ENCODE assay signal across 19 cellular contexts in the genomic region with DNA sequence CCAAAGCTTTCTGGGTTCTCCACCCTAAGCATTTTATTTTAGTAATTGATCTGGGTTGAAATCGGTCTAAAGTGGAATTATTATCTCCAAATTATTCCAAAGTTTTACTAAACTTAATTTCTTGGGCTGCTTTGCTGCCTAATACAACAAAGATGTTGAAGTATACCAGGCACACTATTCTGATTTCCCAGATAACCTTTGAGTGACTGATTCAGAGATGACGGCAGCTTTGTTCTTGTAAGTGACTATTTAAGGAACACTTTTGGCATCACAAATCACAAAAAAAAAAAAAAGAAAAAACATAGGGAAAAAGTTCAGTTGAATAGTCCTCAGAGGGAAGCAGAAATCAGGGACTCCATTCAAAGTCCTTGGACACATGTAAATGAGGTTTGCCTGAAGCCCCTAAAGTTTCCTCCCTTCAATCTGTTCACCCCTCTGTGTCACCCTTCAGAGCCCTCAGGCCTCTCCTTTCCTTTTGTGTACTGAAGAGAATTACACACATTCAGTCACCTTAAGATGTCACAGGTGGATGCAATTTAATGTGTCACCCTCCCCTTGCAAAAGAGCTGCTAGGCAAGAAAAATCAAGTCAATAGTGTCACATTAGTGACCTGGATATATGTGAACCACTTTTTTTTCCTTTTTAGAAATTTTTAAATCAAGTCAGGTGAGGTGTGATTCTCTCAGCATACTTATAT.
DNase-seq lines count a peak whose midpoint lies in the region; ATAC-seq and TF ChIP-seq lines count a peak whose summit lies in the region.
"Had no signal": no experiment of that assay in that cellular context is flagged by ENCODE, and none has a peak within 500 bp of the region (broad histone marks: within the 10 kb centered on the region; RNA-seq: fewer than 3 reads in every experiment).

No MANE protein-coding gene starts in this region.

- peaks cover 24% of the 10 kb centered on the region for H3K36me3 Mint-ChIP-seq in Caco-2 (ENCODE audit: insufficient read depth, unreplicated experiment)
- H3K36me3 Mint-ChIP-seq in activated T-helper 2 cell treated with anti-CD3 and anti-CD28 coated beads, Interferon-gamma antibody, Interleukin-2, Interleukin-4, amounts not matched to agents 10 μg/mL and 5 μg/mL and 100 μg/mL, durations not matched to agents 14 hours and 24 hours and 36 hours (ENCODE audit: low read depth): peaks cover 16% of the 10 kb centered on the region
- no peaks in the 10 kb centered on the region for H3K36me3 Mint-ChIP-seq in CD8-positive, alpha-beta T cell

- intact Hi-C loops in Caco-2 (cut with micrococcal nuclease; ENCODE audit: unreplicated experiment): no loop called here
- intact Hi-C loops in activated T-helper 2 cell treated with anti-CD3 and anti-CD28 coated beads, Interferon-gamma antibody, Interleukin-2, Interleukin-4, amounts not matched to agents 10 μg/mL and 5 μg/mL and 100 μg/mL, durations not matched to agents 14 hours and 24 hours and 36 hours (cut with micrococcal nuclease): loop anchor here (1.0 to 10.0 kb wide), 12 partner anchors 12 to 1078 kb away; a partner anchor contains a TSS
- intact Hi-C loops in vagina (cut with DNase I): no loop called here
- intact Hi-C loops in CD8-positive, alpha-beta T cell (cut with DNase I, micrococcal nuclease): loop anchor here (5.0 to 10.0 kb wide), 4 partner anchors 40 to 628 kb away; a partner anchor contains a TSS

- no peak for DNase-seq in activated CD4-positive, CD25-positive, alpha-beta regulatory T cell (lab: John Stamatoyannopoulos, UW)
- no peak for DNase-seq in Caco-2
- no peak for DNase-seq in activated T-helper 2 cell treated with anti-CD3 and anti-CD28 coated beads, Interferon-gamma antibody, Interleukin-2, Interleukin-4, amounts not matched to agents 10 μg/mL and 5 μg/mL and 100 μg/mL, durations not matched to agents 14 hours and 24 hours and 36 hours (ENCODE audit: low spot score)
- DNase-seq in fibroblast of pulmonary artery (ENCODE audit: low read depth): peak; percentile 53
- no peak for DNase-seq in left lobe of liver (ENCODE audit: low spot score)
- DNase-seq in vagina (ENCODE audit: extremely low spot score in 2 of 2): no peak
- DNase-seq in CD8-positive, alpha-beta T cell: no peak
- DNase-seq: 8988T; EL; head of caudate nucleus; NCI-H1436; NCI-H2227 treated with DMSO at 0.1 percent for 48 hours; occipital lobe; sigmoid colon; stimulated activated CD4-positive, alpha-beta T cell treated with anti-CD3 and anti-CD28 coated beads, Interleukin-4, amount 100 ng/mL, for 4 hours; transverse colon had no signal

- ATAC-seq in activated CD4-positive, CD25-positive, alpha-beta regulatory T cell treated with anti-CD3 and anti-CD28 coated beads, Interleukin-2, amount 50 U/mL, for 24 hours: peak; percentile 17 to 21
- no peak for ATAC-seq in left lobe of liver
- ATAC-seq in CD8-positive, alpha-beta T cell: no peak

- no peak overlapping the region for H3K4me3 Mint-ChIP-seq in Caco-2 (ENCODE audit: unreplicated experiment)
- H3K4me3 Mint-ChIP-seq in activated T-helper 2 cell treated with anti-CD3 and anti-CD28 coated beads, Interferon-gamma antibody, Interleukin-2, Interleukin-4, amounts not matched to agents 10 μg/mL and 5 μg/mL and 100 μg/mL, durations not matched to agents 14 hours and 24 hours and 36 hours (ENCODE audit: low read depth): peak overlapping the region; percentile 18
- no peak overlapping the region for H3K4me3 Mint-ChIP-seq in CD8-positive, alpha-beta T cell

- POLR2A ChIA-PET in Caco-2 (lab: Charles Lee): no interaction called here
- POLR2A ChIA-PET in CD8-positive, alpha-beta T cell (lab: Charles Lee): no interaction called here

- CTCF ChIA-PET in Caco-2 (lab: Charles Lee): interaction anchor here (0.6 kb wide), 1 partner anchor 40 kb away, joined by 3 read pairs; no protein-coding TSS in a partner anchor
- CTCF ChIA-PET in CD8-positive, alpha-beta T cell (lab: Charles Lee): interaction anchor here (1.0 kb wide), 1 partner anchor 58 kb away, joined by 3 read pairs; no protein-coding TSS in a partner anchor

- H3K27ac Mint-ChIP-seq in Caco-2 (ENCODE audit: unreplicated experiment): peak overlapping the region; percentile 80
- peak overlapping the region; percentile 96 for H3K27ac Mint-ChIP-seq in activated T-helper 2 cell treated with anti-CD3 and anti-CD28 coated beads, Interferon-gamma antibody, Interleukin-2, Interleukin-4, amounts not matched to agents 10 μg/mL and 5 μg/mL and 100 μg/mL, durations not matched to agents 14 hours and 24 hours and 36 hours
- no peak overlapping the region for H3K27ac Mint-ChIP-seq in CD8-positive, alpha-beta T cell

- TF ChIP-seq CTCF in Caco-2 (IDR thresholded peaks at IDR 0.05; ENCODE audit: insufficient read depth in 1 of 2, low read depth in 1 of 2, low read length in 1 of 2, severe bottlenecking in 1 of 2, unreplicated experiment in 1 of 2): no peak
- no peak for TF ChIP-seq CTCF in fibroblast of pulmonary artery (IDR thresholded peaks at IDR 0.05; ENCODE audit: low read length, missing control alignments)
- no peak for TF ChIP-seq CTCF in vagina (IDR thresholded peaks at IDR 0.05)
- no peak for TF ChIP-seq CTCF in CD8-positive, alpha-beta T cell (IDR thresholded peaks at IDR 0.05)

- no TSS peak for BruUV-seq in Caco-2 (replicated peaks; lab: Mats Ljungman, UMichigan)

- H3K4me1 ChIP-seq in Caco-2 (peaks cover 26% of the 10 kb centered on the region), vagina (no peaks in the 10 kb centered on the region)
- peaks cover 51% of the 10 kb centered on the region for H3K4me1 ChIP-seq in CD8-positive, alpha-beta T cell (ENCODE audit: insufficient read depth, low read length)

- H3K27me3 Mint-ChIP-seq in Caco-2 (ENCODE audit: insufficient read depth, unreplicated experiment): no peaks in the 10 kb centered on the region
- no peaks in the 10 kb centered on the region for H3K27me3 Mint-ChIP-seq in activated T-helper 2 cell treated with anti-CD3 and anti-CD28 coated beads, Interferon-gamma antibody, Interleukin-2, Interleukin-4, amounts not matched to agents 10 μg/mL and 5 μg/mL and 100 μg/mL, durations not matched to agents 14 hours and 24 hours and 36 hours (ENCODE audit: low read depth)
- no peaks in the 10 kb centered on the region for H3K27me3 Mint-ChIP-seq in CD8-positive, alpha-beta T cell (ENCODE audit: low read depth)
- H3K27me3 Mint-ChIP-seq: central memory CD8-positive, alpha-beta T cell had no signal

- H3K9me3 ChIP-seq in Caco-2: peaks cover 8% of the 10 kb centered on the region; the same call in 1 of the 2 replicates
- H3K9me3 ChIP-seq in vagina: no peaks in the 10 kb centered on the region
- H3K9me3 ChIP-seq in CD8-positive, alpha-beta T cell (ENCODE audit: low read length): no peaks in the 10 kb centered on the region
- H3K9me3 ChIP-seq: BLaER1, sigmoid colon, transverse colon had no signal

- peaks cover 2% of the 10 kb centered on the region; the same call in 1 of the 2 replicates for H3K36me3 ChIP-seq in Caco-2 (ENCODE audit: control insufficient read depth, insufficient read depth, low read length)
- H3K36me3 ChIP-seq in vagina: no peaks in the 10 kb centered on the region
- H3K36me3 ChIP-seq in CD8-positive, alpha-beta T cell (ENCODE audit: insufficient read depth, low read length): no peaks in the 10 kb centered on the region
- H3K36me3 ChIP-seq: sigmoid colon, transverse colon had no signal

- H3K27ac ChIP-seq in vagina: no peak overlapping the region
- H3K27ac ChIP-seq in CD8-positive, alpha-beta T cell (ENCODE audit: low read depth, low read length): no peak overlapping the region
- H3K27ac ChIP-seq: BLaER1, transverse colon had no signal

- no peak overlapping the region for H3K4me3 ChIP-seq in Caco-2 (ENCODE audit: low read depth, low read length)
- no peak overlapping the region for H3K4me3 ChIP-seq in fibroblast of pulmonary artery (replicated peaks; ENCODE audit: low read depth, low read length)
- no peak overlapping the region for H3K4me3 ChIP-seq in vagina
- no peak overlapping the region for H3K4me3 ChIP-seq in CD8-positive, alpha-beta T cell (ENCODE audit: low read depth, low read length)
- H3K4me3 ChIP-seq: BLaER1, sigmoid colon, transverse colon had no signal

- H3K27me3 ChIP-seq in Caco-2 (replicated peaks; ENCODE audit: control insufficient read depth, insufficient read depth, low read length): no peaks in the 10 kb centered on the region
- no peaks in the 10 kb centered on the region for H3K27me3 ChIP-seq in vagina
- H3K27me3 ChIP-seq in CD8-positive, alpha-beta T cell (ENCODE audit: insufficient read depth, low read length): no peaks in the 10 kb centered on the region
- H3K27me3 ChIP-seq: BLaER1, sigmoid colon, transverse colon had no signal

- TF ChIP-seq POLR2A in vagina (IDR thresholded peaks at IDR 0.05): no peak

- H3K9me3 Mint-ChIP-seq in Caco-2 (ENCODE audit: unreplicated experiment): no peaks in the 10 kb centered on the region
- H3K9me3 Mint-ChIP-seq in activated T-helper 2 cell treated with anti-CD3 and anti-CD28 coated beads, Interferon-gamma antibody, Interleukin-2, Interleukin-4, amounts not matched to agents 10 μg/mL and 5 μg/mL and 100 μg/mL, durations not matched to agents 14 hours and 24 hours and 36 hours: peaks cover 4% of the 10 kb centered on the region
- H3K9me3 Mint-ChIP-seq in CD8-positive, alpha-beta T cell: no peaks in the 10 kb centered on the region
- H3K9me3 Mint-ChIP-seq: central memory CD8-positive, alpha-beta T cell had no signal

- peaks cover 16% of the 10 kb centered on the region for H3K4me1 Mint-ChIP-seq in Caco-2 (ENCODE audit: low read depth, unreplicated experiment)
- H3K4me1 Mint-ChIP-seq in activated T-helper 2 cell treated with anti-CD3 and anti-CD28 coated beads, Interferon-gamma antibody, Interleukin-2, Interleukin-4, amounts not matched to agents 10 μg/mL and 5 μg/mL and 100 μg/mL, durations not matched to agents 14 hours and 24 hours and 36 hours (ENCODE audit: low read depth): peaks cover 58% of the 10 kb centered on the region
- H3K4me1 Mint-ChIP-seq in CD8-positive, alpha-beta T cell (ENCODE audit: low read depth): peaks cover 52% of the 10 kb centered on the region

Comparison
In these comparisons a context has a peak if more than half of its experiments do, and no peak if none do; other contexts are left out.
1. ATAC-seq: peak in activated CD4-positive, CD25-positive, alpha-beta regulatory T cell treated with anti-CD3 and anti-CD28 coated beads, Interleukin-2, amount 50 U/mL, for 24 hours (2 of 2); none in left lobe of liver (single experiment) and CD8-positive, alpha-beta T cell (single experiment).
2. intact Hi-C loops: an anchor here in activated T-helper 2 cell treated with anti-CD3 and anti-CD28 coated beads, Interferon-gamma antibody, Interleukin-2, Interleukin-4, amounts not matched to agents 10 μg/mL and 5 μg/mL and 100 μg/mL, durations not matched to agents 14 hours and 24 hours and 36 hours (1.0 to 10.0 kb wide) and CD8-positive, alpha-beta T cell (5.0 to 10.0 kb wide); none called in Caco-2 and vagina.